Comparison of ENCODE assay signal across 9 cellular contexts in the genomic region with DNA sequence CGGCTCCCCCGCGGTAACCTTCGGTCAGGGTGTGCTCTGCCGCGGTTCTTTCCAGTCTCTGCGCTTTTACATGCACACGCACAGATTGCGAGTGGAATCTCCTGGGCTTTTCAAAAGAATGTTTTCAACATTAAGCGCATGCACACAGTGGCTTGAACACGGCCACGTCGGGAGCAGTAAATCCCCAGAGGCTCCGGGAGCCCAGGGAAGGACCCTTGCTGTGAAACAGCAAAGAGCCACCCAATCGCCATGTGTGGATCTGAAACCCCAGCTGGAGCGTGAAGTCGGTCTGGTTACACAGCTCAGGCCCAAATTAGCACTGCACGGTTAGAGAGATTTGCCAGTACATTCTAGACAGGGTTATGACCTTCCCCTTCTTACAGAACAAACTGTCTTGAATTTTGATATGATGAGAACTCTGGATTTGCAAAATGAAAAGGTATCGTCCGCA. TPM values are rescaled to one million over a fixed set of nuclear protein-coding genes. Genes with fewer than 3 reads are reported as not detected.
DNase-seq lines count a peak whose midpoint lies in the region; ATAC-seq, FAIRE-seq and TF ChIP-seq lines count a peak whose summit lies in the region.
"Had no signal": no experiment of that assay in that cellular context is flagged by ENCODE, and none has a peak within 500 bp of the region (broad histone marks: within the 10 kb centered on the region; RNA-seq: fewer than 3 reads in every experiment).

No MANE protein-coding gene starts in this region.

- H3K4me2 ChIP-seq in MM.1S (ENCODE audit: low read depth, low read length): no peak overlapping the region

- H3K4me1 ChIP-seq in HUES64 (ENCODE audit: insufficient read depth, low read length): peaks cover 14% of the 10 kb centered on the region; the same call in 1 of the 2 replicates
- H3K4me1 ChIP-seq in MM.1S (ENCODE audit: low read length): no peaks in the 10 kb centered on the region

- peak; percentile 22 for DNase-seq in astrocyte of the hippocampus (ENCODE audit: low read depth, low spot score)
- DNase-seq in immature natural killer cell: no peak
- DNase-seq in MM.1S: no peak
- no peak for DNase-seq in HTR-8/SVneo (ENCODE audit: insufficient read length, low spot score)
- DNase-seq in H54 (ENCODE audit: insufficient read length, low spot score): no peak

- H3K36me3 Mint-ChIP-seq in immature natural killer cell: peaks cover 0 to 3% (median 0%) of the 10 kb centered on the region in 3 donors

- H2AFZ ChIP-seq in MM.1S (ENCODE audit: low read length): no peak overlapping the region

- no peak overlapping the region for H3K27ac ChIP-seq in HUES64 (ENCODE audit: low read depth, low read length)
- H3K27ac ChIP-seq in skin epidermis: peak overlapping the region in 2 of 21 experiments; percentile 2 to 65
- no peak overlapping the region for H3K27ac ChIP-seq in MM.1S (ENCODE audit: low read length)

- H3K9ac ChIP-seq in HUES64 (ENCODE audit: low read depth, low read length) (no peak overlapping the region), MM.1S (ENCODE audit: low read length) (no peak overlapping the region)

- 13% methylated on average over 20 of the region's 20 CpGs for WGBS in HUES64

- no peak for TF ChIP-seq CTCF in MM.1S (IDR thresholded peaks at IDR 0.05; ENCODE audit: low read length)

- FAIRE-seq in HTR-8/SVneo (lab: Jason Lieb, UNC) (no peak), H54 (lab: Jason Lieb, UNC) (no peak)
- FAIRE-seq: G401.6 had no signal

- H3F3A ChIP-seq in MM.1S (ENCODE audit: insufficient read depth, low read length): no peaks in the 10 kb centered on the region

- H3K36me3 ChIP-seq in HUES64 (ENCODE audit: insufficient read depth, low read length): no peaks in the 10 kb centered on the region
- no peaks in the 10 kb centered on the region for H3K36me3 ChIP-seq in MM.1S (replicated peaks; ENCODE audit: insufficient read depth, low read length)

- no peak overlapping the region for H3K27ac Mint-ChIP-seq in immature natural killer cell

- H3K9me2 ChIP-seq in MM.1S (replicated peaks; ENCODE audit: insufficient read depth, low read length): no peaks in the 10 kb centered on the region

- H3K79me2 ChIP-seq in MM.1S (ENCODE audit: low read length): no peaks in the 10 kb centered on the region

- peaks cover 0 to 2% (median 0%) of the 10 kb centered on the region in 6 donors for H3K9me3 Mint-ChIP-seq in immature natural killer cell

- H3K9me3 ChIP-seq in HUES64 (ENCODE audit: insufficient read depth, low read depth, low read length): no peaks in the 10 kb centered on the region
- H3K9me3 ChIP-seq in MM.1S (replicated peaks; ENCODE audit: insufficient read depth, low read length): no peaks in the 10 kb centered on the region

- peaks cover 11 to 19% of the 10 kb centered on the region in 2 donors for H3K4me1 Mint-ChIP-seq in immature natural killer cell

- TF ChIP-seq POLR2A in H54 (IDR thresholded peaks at IDR 0.05; ENCODE audit: low read depth, low read length): no peak

- H3K27me3 ChIP-seq in HUES64 (ENCODE audit: insufficient read depth, low read length) (peaks cover 80% of the 10 kb centered on the region), MM.1S (replicated peaks; ENCODE audit: insufficient read depth, low read length) (peaks cover 7% of the 10 kb centered on the region)

- H3K4me3 Mint-ChIP-seq in immature natural killer cell: peak overlapping the region in 4 of 5 donors; percentile 8 to 79 (median 76)

- H3K27me3 Mint-ChIP-seq in immature natural killer cell (ENCODE audit: low read depth in 3 of 3): peaks cover 19 to 37% (median 34%) of the 10 kb centered on the region in 3 donors

- no peak for ATAC-seq in HG02759 (IDR thresholded peaks at IDR 0.05; ENCODE audit: unreplicated experiment)

- no peaks in the 10 kb centered on the region for H4K20me1 ChIP-seq in MM.1S (ENCODE audit: insufficient read depth, low read length)

- peak overlapping the region; percentile 68 for H3K4me3 ChIP-seq in HUES64 (ENCODE audit: low read length)
- peak overlapping the region in 4 of 7 experiments; percentile 2 to 68 (median 44) for H3K4me3 ChIP-seq in skin epidermis
- no peak overlapping the region for H3K4me3 ChIP-seq in MM.1S (ENCODE audit: low read length)

RNA-seq across cellular contexts. Expression of a gene that starts 0.9 kb away (rescaled TPM):
- 36.5 TPM for polyA plus RNA-seq in HUES64 (2013, experiment 1 of 2)
- 41.0 TPM for polyA plus RNA-seq in HUES64 (2013, experiment 2 of 2)
- not detected for polyA plus RNA-seq in immature natural killer cell
